Comparison of ENCODE assay signal across 2 cellular contexts in genomic region chr3:4340077-4340410, GRCh38.
TF ChIP-seq lines count a peak whose summit lies in the region.

No MANE protein-coding gene starts in this region.

TF ChIP-seq in IMR-90, 13 proteins besides CTCF, POLR2A, EP300 and RAD21:
- TF ChIP-seq ELK1 (IDR thresholded peaks at IDR 0.05; ENCODE audit: borderline replicate concordance, low read depth, low read length), result no peak
- no peak for TF ChIP-seq MAFK (IDR thresholded peaks at IDR 0.05; ENCODE audit: low read depth, low read length)
- TF ChIP-seq MAZ (IDR thresholded peaks at IDR 0.05; ENCODE audit: borderline replicate concordance, low read depth, low read length), result no peak
- TF ChIP-seq MXI1 (IDR thresholded peaks at IDR 0.05; ENCODE audit: borderline replicate concordance, low read depth, low read length), result no peak
- no peak for TF ChIP-seq USF2 (IDR thresholded peaks at IDR 0.05; ENCODE audit: low read depth, low read length)
- TF ChIP-seq RCOR1 (IDR thresholded peaks at IDR 0.05; ENCODE audit: insufficient replicate concordance, low read length), result no peak
- no peak for TF ChIP-seq CHD1 (IDR thresholded peaks at IDR 0.05; ENCODE audit: low read depth, low read length)

TF ChIP-seq in K562, 482 proteins besides CTCF, POLR2A, EP300 and RAD21:
- TF ChIP-seq CBX3 (IDR thresholded peaks at IDR 0.05; ENCODE audit: borderline replicate concordance in 1 of 2, low read length in 2 of 2) (peak in 1 of 2 experiments; percentile 86; a peak in 1 of 3 replicates), RHOXF2B (CRISPR knock-in tag; conservative IDR thresholded peaks at IDR 0.05) (no peak), ZNF740 (CRISPR knock-in tag; IDR thresholded peaks at IDR 0.05) (0 out of 2 replicates have a peak, but pooled peaks have one; percentile 26), ZNF740 (tag; IDR thresholded peaks at IDR 0.05) (no peak), CREB3 (tag; conservative IDR thresholded peaks at IDR 0.05; ENCODE audit: low read depth) (no peak), RNF2 (IDR thresholded peaks at IDR 0.05) (no peak), USF1 (CRISPR knock-in tag; IDR thresholded peaks at IDR 0.05) (no peak)
